In the genomic region with DNA sequence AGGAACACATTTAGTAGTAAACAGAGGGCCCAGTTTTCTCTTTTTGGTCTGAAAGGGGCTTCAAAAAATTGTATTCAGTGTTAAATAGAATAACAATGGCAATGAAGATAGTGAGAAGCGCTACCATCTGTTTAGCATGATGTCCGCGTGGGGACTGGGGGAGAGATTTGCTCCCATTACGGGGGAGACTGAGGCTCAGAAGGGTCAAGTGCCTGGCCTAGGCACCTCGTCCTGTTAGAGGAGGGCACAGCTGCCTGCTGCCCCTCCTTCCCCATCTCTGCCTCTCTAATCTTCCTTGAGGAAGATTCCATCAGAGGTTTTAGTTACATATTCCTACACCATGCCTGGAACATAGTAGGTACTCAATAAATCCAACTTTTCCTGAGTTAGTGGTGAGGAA, we compare ENCODE assay signal across 16 cellular contexts. TPM values are rescaled to one million over a fixed set of nuclear protein-coding genes. Genes with fewer than 3 reads are reported as not detected.
DNase-seq lines count a peak whose midpoint lies in the region; ATAC-seq, FAIRE-seq and TF ChIP-seq lines count a peak whose summit lies in the region.
"Had no signal": no experiment of that assay in that cellular context is flagged by ENCODE, and none has a peak within 500 bp of the region (broad histone marks: within the 10 kb centered on the region; RNA-seq: fewer than 3 reads in every experiment).

No MANE protein-coding gene starts in this region.

- DNase-seq in activated T-cell treated with anti-CD3 and anti-CD28 coated beads, Interleukin-2, amount 50 U/mL, for 1 hour = peak; percentile 16
- DNase-seq in activated T-cell treated with anti-CD3 and anti-CD28 coated beads for 4 hours (no peak), T-cell (peak in 1 of 34 experiments; percentile 9), AG08395 (ENCODE audit: low spot score) (no peak), HepG2 (ENCODE audit: low spot score) (no peak)
- DNase-seq in stimulated activated effector memory CD8-positive, alpha-beta T cell treated with anti-CD3 and anti-CD28 coated beads, Interleukin-12 subunit alpha, Interleukin-12 subunit beta, amount 100 ng/mL, for 72 hours (ENCODE audit: low spot score in 2 of 2) = no peak
- DNase-seq: dorsolateral prefrontal cortex; NCI-H2081 treated with DMSO at 0.1 percent for 48 hours; NCI-H526 treated with DMSO at 0.1 percent for 48 hours; stimulated activated CD4-positive, alpha-beta T cell treated with anti-CD3 and anti-CD28 coated beads, Interleukin-1b, Interleukin-23, amount 100 ng/mL, for 48 hours; tibial artery had no signal

- peak overlapping the region; percentile 93 to 96 (median 93) for H3K4me3 Mint-ChIP-seq in T-cell
- no peak overlapping the region for H3K4me3 Mint-ChIP-seq in dendritic cell treated with granulocyte-macrophage colony-stimulating factor and Interleukin-4, amounts not matched to agents 40 ng/mL and 50 ng/mL, for 4 days
- peak overlapping the region; percentile 88 for H3K4me3 Mint-ChIP-seq in stimulated activated effector memory CD8-positive, alpha-beta T cell treated with anti-CD3 and anti-CD28 coated beads, Interleukin-12 subunit alpha, Interleukin-12 subunit beta, amount 100 ng/mL, for 72 hours
- H3K4me3 Mint-ChIP-seq: neural crest cell had no signal

- POLR2A ChIA-PET in T-cell (lab: Charles Lee) = interaction anchor here in 1 of 2 donors (1.6 kb wide), 1 partner anchor 10 kb away, joined by 10 read pairs; a partner anchor contains a TSS
- POLR2A ChIA-PET in HepG2 (lab: Yijun Ruan, JAX) = no interaction called here

- ATAC-seq in T-cell (replicated peaks in 1 of 4) = no peak
- ATAC-seq in stimulated activated effector memory CD8-positive, alpha-beta T cell treated with anti-CD3 and anti-CD28 coated beads, Interleukin-12 subunit alpha, Interleukin-12 subunit beta, amount 100 ng/mL, for 72 hours = no peak
- ATAC-seq in GM21528 (IDR thresholded peaks at IDR 0.05; ENCODE audit: low FRiP score, unreplicated experiment) = no peak
- no peak for ATAC-seq in HepG2

- no peak for FAIRE-seq in HepG2 (lab: Jason Lieb, UNC)

- peaks cover 4 to 22% of the 10 kb centered on the region in 2 experiments; a peak in 4 of 5 replicates for H3K27me3 ChIP-seq in HepG2 (ENCODE audit: control insufficient read depth in 1 of 2, insufficient read depth in 2 of 2, low read length in 2 of 2)

- H2AFZ ChIP-seq in HepG2 (ENCODE audit: low read length) = no peak overlapping the region

- no peaks in the 10 kb centered on the region for H4K20me1 ChIP-seq in HepG2 (ENCODE audit: insufficient read depth, low read length)

- H3K4me1 ChIP-seq in HepG2 (ENCODE audit: insufficient read depth, low read length) = peaks cover 67% of the 10 kb centered on the region

- intact Hi-C loops in dendritic cell treated with granulocyte-macrophage colony-stimulating factor and Interleukin-4, amounts not matched to agents 40 ng/mL and 50 ng/mL, for 4 days (cut with micrococcal nuclease) = no loop called here
- intact Hi-C loops in HepG2 (cut with micrococcal nuclease; ENCODE audit: unreplicated experiment) = loop anchor here (5.0 kb wide), 1 partner anchor 74 kb away; no protein-coding TSS in a partner anchor

- TF ChIP-seq EP300 in HepG2 (IDR thresholded peaks at IDR 0.05; ENCODE audit: low read depth in 2 of 2, low read length in 2 of 2) (no peak), HepG2 (CRISPR knock-in tag; IDR thresholded peaks at IDR 0.05; ENCODE audit: borderline replicate concordance) (no peak)

- H3K27ac Mint-ChIP-seq in T-cell = peak overlapping the region; percentile 95 to 97
- H3K27ac Mint-ChIP-seq in dendritic cell treated with granulocyte-macrophage colony-stimulating factor and Interleukin-4, amounts not matched to agents 40 ng/mL and 50 ng/mL, for 4 days = peak overlapping the region; percentile 85
- peak overlapping the region; percentile 97 for H3K27ac Mint-ChIP-seq in stimulated activated effector memory CD8-positive, alpha-beta T cell treated with anti-CD3 and anti-CD28 coated beads, Interleukin-12 subunit alpha, Interleukin-12 subunit beta, amount 100 ng/mL, for 72 hours

- no peak overlapping the region for H3K4me3 ChIP-seq in HepG2 (replicated peaks in 1 of 3; ENCODE audit: insufficient read depth in 1 of 3, low read depth in 2 of 3, low read length in 3 of 3)

- no peak overlapping the region for H3K4me2 ChIP-seq in HepG2 (ENCODE audit: low read depth, low read length)

- H3K36me3 Mint-ChIP-seq in T-cell = no peaks in the 10 kb centered on the region
- no peaks in the 10 kb centered on the region for H3K36me3 Mint-ChIP-seq in dendritic cell treated with granulocyte-macrophage colony-stimulating factor and Interleukin-4, amounts not matched to agents 40 ng/mL and 50 ng/mL, for 4 days (ENCODE audit: low read depth)
- peaks cover 22% of the 10 kb centered on the region for H3K36me3 Mint-ChIP-seq in stimulated activated effector memory CD8-positive, alpha-beta T cell treated with anti-CD3 and anti-CD28 coated beads, Interleukin-12 subunit alpha, Interleukin-12 subunit beta, amount 100 ng/mL, for 72 hours
- H3K36me3 Mint-ChIP-seq: brain had no signal

- H3K79me2 ChIP-seq in HepG2 (ENCODE audit: insufficient read depth, low read length) = no peaks in the 10 kb centered on the region

- no peaks in the 10 kb centered on the region for H3K27me3 Mint-ChIP-seq in T-cell
- H3K27me3 Mint-ChIP-seq in dendritic cell treated with granulocyte-macrophage colony-stimulating factor and Interleukin-4, amounts not matched to agents 40 ng/mL and 50 ng/mL, for 4 days = peaks cover 11% of the 10 kb centered on the region

- no peaks in the 10 kb centered on the region for H3K9me3 Mint-ChIP-seq in T-cell
- H3K9me3 Mint-ChIP-seq in dendritic cell treated with granulocyte-macrophage colony-stimulating factor and Interleukin-4, amounts not matched to agents 40 ng/mL and 50 ng/mL, for 4 days = no peaks in the 10 kb centered on the region
- H3K9me3 Mint-ChIP-seq in stimulated activated effector memory CD8-positive, alpha-beta T cell treated with anti-CD3 and anti-CD28 coated beads, Interleukin-12 subunit alpha, Interleukin-12 subunit beta, amount 100 ng/mL, for 72 hours = no peaks in the 10 kb centered on the region

- 73% methylated on average over 5 of the region's 5 CpGs for WGBS in HepG2 (ENCODE audit: low lambda C conversion rate)

- in situ Hi-C loops in HepG2 (cut with HindIII; ENCODE audit: extremely low pct_ligation_motif_present, low pct_unique_long_range_greater_than_20kb) = no loop called here

- CTCF ChIA-PET in T-cell (lab: Charles Lee) (interaction anchor here (0.7 to 2.1 kb wide), 3 partner anchors 18 to 1173 kb away, joined by 4 to 13 read pairs (median 12); a partner anchor contains a TSS), HepG2 (lab: Yijun Ruan, JAX; ENCODE audit: low intra/inter-chr PET ratio, low total read pairs) (no interaction called here)

- BruUV-seq in HepG2 (replicated peaks; lab: Mats Ljungman, UMichigan) = no TSS peak

- no peak for TF ChIP-seq POLR2A in HepG2 (IDR thresholded peaks at IDR 0.05; ENCODE audit: insufficient read depth in 1 of 2, low read depth in 2 of 2, low read length in 2 of 2)

- H3K9me3 ChIP-seq in HepG2 (ENCODE audit: low read length) = no peaks in the 10 kb centered on the region
- H3K9me3 ChIP-seq: tibial artery had no signal

- TF ChIP-seq RAD21 in HepG2 (CRISPR knock-in tag; IDR thresholded peaks at IDR 0.05) = no peak

- H3K4me1 Mint-ChIP-seq in T-cell = peaks cover 47 to 52% (median 52%) of the 10 kb centered on the region in 3 donors
- peaks cover 41% of the 10 kb centered on the region for H3K4me1 Mint-ChIP-seq in dendritic cell treated with granulocyte-macrophage colony-stimulating factor and Interleukin-4, amounts not matched to agents 40 ng/mL and 50 ng/mL, for 4 days (ENCODE audit: low read depth)
- H3K4me1 Mint-ChIP-seq in stimulated activated effector memory CD8-positive, alpha-beta T cell treated with anti-CD3 and anti-CD28 coated beads, Interleukin-12 subunit alpha, Interleukin-12 subunit beta, amount 100 ng/mL, for 72 hours = peaks cover 40% of the 10 kb centered on the region

- no peak for TF ChIP-seq CTCF in HepG2 (CRISPR knock-in tag; IDR thresholded peaks at IDR 0.05)

- no peaks in the 10 kb centered on the region for H3K36me3 ChIP-seq in HepG2 (replicated peaks in 1 of 2; ENCODE audit: control insufficient read depth in 1 of 2, insufficient read depth in 2 of 2, low read length in 2 of 2)
- H3K36me3 ChIP-seq: tibial artery had no signal

- H3K9ac ChIP-seq in HepG2 (ENCODE audit: insufficient read depth, low read depth, low read length) = no peak overlapping the region

- H3K27ac ChIP-seq in HepG2 (ENCODE audit: extremely low read length, insufficient read depth, low read length) = no peak overlapping the region
- H3K27ac ChIP-seq: VCaP had no signal

RNA-seq across cellular contexts. Expression of a gene that starts 10.1 kb away (rescaled TPM):
- total RNA-seq in T-cell (10 to 100 TPM; 14.8 to 25.2 (median 21.9) TPM), HepG2 (2016; rRNA removed; fragmentation: Illumina TruSeq; extraction: Trizol) (3.5 and 7.0 TPM in 2 replicates)
- total RNA-seq in HepG2 (2016; cell fraction: cytosol; rRNA removed; fragmentation: Illumina TruSeq; extraction: Trizol; ENCODE audit: low read depth) = 1.2 and 1.8 TPM in 2 replicates
- 2.9 and 6.9 TPM in 2 replicates for total RNA-seq in HepG2 (2016; cell fraction: insoluble cytoplasmic fraction; rRNA removed; fragmentation: Illumina TruSeq; extraction: Trizol)
- total RNA-seq in HepG2 (2016; cell fraction: membrane; rRNA removed; fragmentation: Illumina TruSeq; extraction: Trizol) = 3.8 and 4.7 TPM in 2 replicates
- 6.4 and 7.9 TPM in 2 replicates for total RNA-seq in HepG2 (2016; cell fraction: nucleus; rRNA removed; fragmentation: Illumina TruSeq; extraction: Trizol)
- 5.6 and 5.7 TPM in 2 replicates for polyA plus RNA-seq in HepG2 (2011; rRNA removed)
- 6.0 and 6.3 TPM in 2 replicates for polyA plus RNA-seq in HepG2 (2011; cell fraction: cytosol; rRNA removed)
- polyA plus RNA-seq in HepG2 (2011; cell fraction: nucleus; rRNA removed) = 9.5 and 9.8 TPM in 2 replicates
- 7.3 and 7.8 TPM in 2 replicates for polyA plus RNA-seq in HepG2 (2012)
- 1.2 and 1.8 TPM in 2 replicates for polyA plus RNA-seq in HepG2 (2016; cell fraction: cytosol; fragmentation: Illumina TruSeq; extraction: Trizol; ENCODE audit: low read depth)
- 3.2 and 5.0 TPM in 2 replicates for polyA plus RNA-seq in HepG2 (2016; cell fraction: insoluble cytoplasmic fraction; fragmentation: Illumina TruSeq; extraction: Trizol; ENCODE audit: low read depth)
- polyA plus RNA-seq in HepG2 (2016; cell fraction: membrane; fragmentation: Illumina TruSeq; extraction: Trizol; ENCODE audit: low read depth) = 2.4 and 3.2 TPM in 2 replicates
- 8.5 and 10.2 TPM in 2 replicates for polyA plus RNA-seq in HepG2 (2016; cell fraction: nucleus; fragmentation: Illumina TruSeq; extraction: Trizol; ENCODE audit: insufficient read depth, low read depth)
- 13.7 and 14.5 TPM in 2 replicates for polyA minus RNA-seq in HepG2 (2011; rRNA and poly(A)+ RNA removed; ENCODE audit: low replicate concordance)
- polyA minus RNA-seq in HepG2 (2011; cell fraction: cytosol; rRNA and poly(A)+ RNA removed) = 4.8 and 5.5 TPM in 2 replicates
- polyA minus RNA-seq in HepG2 (2011; cell fraction: nucleus; rRNA and poly(A)+ RNA removed) = 5.2 and 7.0 TPM in 2 replicates

RNA-seq across cellular contexts. Expression of a gene that starts 19.4 kb away (rescaled TPM):
- total RNA-seq in T-cell (10 to 100 TPM; 10.3 to 20.1 (median 12.9) TPM), HepG2 (2016; rRNA removed; fragmentation: Illumina TruSeq; extraction: Trizol) (43.2 and 65.4 TPM in 2 replicates)
- 14.7 and 15.0 TPM in 2 replicates for total RNA-seq in HepG2 (2016; cell fraction: cytosol; rRNA removed; fragmentation: Illumina TruSeq; extraction: Trizol; ENCODE audit: low read depth)
- total RNA-seq in HepG2 (2016; cell fraction: insoluble cytoplasmic fraction; rRNA removed; fragmentation: Illumina TruSeq; extraction: Trizol) = 46.9 and 63.2 TPM in 2 replicates
- 40.6 and 40.7 TPM in 2 replicates for total RNA-seq in HepG2 (2016; cell fraction: membrane; rRNA removed; fragmentation: Illumina TruSeq; extraction: Trizol)
- 18.9 and 20.9 TPM in 2 replicates for total RNA-seq in HepG2 (2016; cell fraction: nucleus; rRNA removed; fragmentation: Illumina TruSeq; extraction: Trizol)
- 28.5 and 37.8 TPM in 2 replicates for polyA plus RNA-seq in HepG2 (2011; rRNA removed)
- 27.1 and 34.7 TPM in 2 replicates for polyA plus RNA-seq in HepG2 (2011; cell fraction: cytosol; rRNA removed)
- polyA plus RNA-seq in HepG2 (2011; cell fraction: nucleus; rRNA removed) = 7.9 and 9.7 TPM in 2 replicates
- polyA plus RNA-seq in HepG2 (2012) = 25.9 and 28.9 TPM in 2 replicates
- 17.5 and 21.3 TPM in 2 replicates for polyA plus RNA-seq in HepG2 (2016; cell fraction: cytosol; fragmentation: Illumina TruSeq; extraction: Trizol; ENCODE audit: low read depth)
- 77.8 and 83.3 TPM in 2 replicates for polyA plus RNA-seq in HepG2 (2016; cell fraction: insoluble cytoplasmic fraction; fragmentation: Illumina TruSeq; extraction: Trizol; ENCODE audit: low read depth)
- polyA plus RNA-seq in HepG2 (2016; cell fraction: membrane; fragmentation: Illumina TruSeq; extraction: Trizol; ENCODE audit: low read depth) = 40.5 and 41.2 TPM in 2 replicates
- polyA plus RNA-seq in HepG2 (2016; cell fraction: nucleus; fragmentation: Illumina TruSeq; extraction: Trizol; ENCODE audit: insufficient read depth, low read depth) = 29.6 and 37.1 TPM in 2 replicates
- polyA minus RNA-seq in HepG2 (2011; rRNA and poly(A)+ RNA removed; ENCODE audit: low replicate concordance) = 7.6 and 34.5 TPM in 2 replicates
- 18.2 and 26.6 TPM in 2 replicates for polyA minus RNA-seq in HepG2 (2011; cell fraction: cytosol; rRNA and poly(A)+ RNA removed)
- polyA minus RNA-seq in HepG2 (2011; cell fraction: nucleus; rRNA and poly(A)+ RNA removed) = 11.1 and 12.7 TPM in 2 replicates
